1 cellular context compared by ENCODE assay signal in the genomic region with DNA sequence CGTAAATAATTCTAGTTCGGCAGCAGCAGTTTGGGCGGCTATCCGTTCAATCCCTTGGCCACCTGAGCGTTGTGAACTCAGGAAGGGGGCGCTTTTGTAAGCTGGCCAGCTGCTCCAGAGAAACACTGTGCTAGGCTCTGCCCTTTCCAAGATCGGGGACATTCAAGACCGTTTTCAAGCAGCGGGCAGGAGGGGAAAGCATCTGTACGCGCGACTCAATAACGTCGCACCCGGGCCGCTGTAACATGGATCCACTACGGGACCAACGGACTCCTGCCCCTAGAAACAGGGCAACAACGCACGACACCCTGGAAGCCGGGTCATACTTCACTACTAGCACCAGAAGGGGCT.
TF ChIP-seq lines count a peak whose summit lies in the region.

No MANE protein-coding gene starts in this region.

TF ChIP-seq in H1, 55 proteins besides CTCF, POLR2A, EP300 and RAD21 (continued from another document):
- TF ChIP-seq RBBP5 (IDR thresholded peaks at IDR 0.05; ENCODE audit: borderline replicate concordance, low read depth, low read length), result no peak
- no peak; the same call in 1 of the 2 replicates for TF ChIP-seq CREB1 (IDR thresholded peaks at IDR 0.05)
